8 cellular contexts compared by ENCODE assay signal in genomic region chr17:82229686-82230626, GRCh38. TPM values are rescaled to one million over a fixed set of nuclear protein-coding genes. Genes with fewer than 3 reads are reported as not detected.
A peak's percentile ranks its signal among the peaks of the same experiment; 100 is the strongest.
DNase-seq lines count a peak whose midpoint lies in the region; ATAC-seq and TF ChIP-seq lines count a peak whose summit lies in the region.

No MANE protein-coding gene starts in this region.

- H3K4me3 Mint-ChIP-seq in dendritic cell treated with granulocyte-macrophage colony-stimulating factor and Interleukin-4, amounts not matched to agents 40 ng/mL and 50 ng/mL, for 4 days: peak overlapping the region; percentile 99
- H3K4me3 Mint-ChIP-seq in naive thymus-derived CD4-positive, alpha-beta T cell: peak overlapping the region; percentile 74 to 96 (median 80)

- DNase-seq in AG04450 (ENCODE audit: low read depth, low spot score) (no peak), mesenteric fat pad (ENCODE audit: low spot score) (no peak), AG08395 (ENCODE audit: low spot score) (no peak)
- DNase-seq in naive thymus-derived CD4-positive, alpha-beta T cell: no peak

- peaks cover 41% of the 10 kb centered on the region for H3K36me3 Mint-ChIP-seq in dendritic cell treated with granulocyte-macrophage colony-stimulating factor and Interleukin-4, amounts not matched to agents 40 ng/mL and 50 ng/mL, for 4 days (ENCODE audit: low read depth)
- peaks cover 0 to 4% (median 0%) of the 10 kb centered on the region in 5 donors for H3K36me3 Mint-ChIP-seq in naive thymus-derived CD4-positive, alpha-beta T cell

- H3K4me3 ChIP-seq in AG04450 (ENCODE audit: low read depth, low read length): peak overlapping the region; percentile 76
- peak overlapping the region; percentile 35 for H3K4me3 ChIP-seq in naive thymus-derived CD4-positive, alpha-beta T cell (ENCODE audit: low read length)

- intact Hi-C loops in dendritic cell treated with granulocyte-macrophage colony-stimulating factor and Interleukin-4, amounts not matched to agents 40 ng/mL and 50 ng/mL, for 4 days (cut with micrococcal nuclease): loop anchor here (2.0 to 10.0 kb wide), 3 partner anchors 15 to 65 kb away; no protein-coding TSS in a partner anchor
- intact Hi-C loops in naive thymus-derived CD4-positive, alpha-beta T cell (cut with micrococcal nuclease): loop anchor here (1.0 to 10.0 kb wide), 5 partner anchors 18 to 199 kb away; partner anchors contain the start of genes RAC3 (in 2 of the 2), CCDC57 (in 1 of the 2), CSNK1D (in 1 of the 2) and DCXR (in 1 of the 2)

- TF ChIP-seq RAD21 in Ishikawa (IDR thresholded peaks at IDR 0.05; ENCODE audit: low read depth): no peak

- CTCF ChIA-PET in AG04450 (lab: Charles Lee): interaction anchor here (0.6 to 1.2 kb wide), 2 partner anchors 12 to 24 kb away, joined by 3 to 6 read pairs; no protein-coding TSS in a partner anchor
- CTCF ChIA-PET in naive thymus-derived CD4-positive, alpha-beta T cell (lab: Charles Lee): interaction anchor here (0.7 to 0.8 kb wide), 2 partner anchors 24 to 87 kb away, joined by 3 read pairs; partner anchors contain the start of gene CD7

- H3K4me1 Mint-ChIP-seq in dendritic cell treated with granulocyte-macrophage colony-stimulating factor and Interleukin-4, amounts not matched to agents 40 ng/mL and 50 ng/mL, for 4 days (ENCODE audit: low read depth): peaks cover 57% of the 10 kb centered on the region
- H3K4me1 Mint-ChIP-seq in naive thymus-derived CD4-positive, alpha-beta T cell: peaks cover 6 to 17% (median 9%) of the 10 kb centered on the region in 7 donors

- ATAC-seq in naive thymus-derived CD4-positive, alpha-beta T cell: no peak
- ATAC-seq in GM19035 (IDR thresholded peaks at IDR 0.05; ENCODE audit: unreplicated experiment): no peak
- no peak for ATAC-seq in HG03565 (IDR thresholded peaks at IDR 0.05; ENCODE audit: unreplicated experiment)

- peak overlapping the region; percentile 92 for H3K27ac Mint-ChIP-seq in dendritic cell treated with granulocyte-macrophage colony-stimulating factor and Interleukin-4, amounts not matched to agents 40 ng/mL and 50 ng/mL, for 4 days
- peak overlapping the region in 7 of 9 donors; percentile 46 to 86 (median 77) for H3K27ac Mint-ChIP-seq in naive thymus-derived CD4-positive, alpha-beta T cell

- no peaks in the 10 kb centered on the region for H3K36me3 ChIP-seq in naive thymus-derived CD4-positive, alpha-beta T cell (ENCODE audit: control insufficient read depth in 2 of 3, insufficient read depth in 3 of 3, low read length in 3 of 3)

- H3K9me3 ChIP-seq in AG04450 (ENCODE audit: control insufficient read depth, insufficient read depth, low read length): no peaks in the 10 kb centered on the region; the same call in 1 of the 2 replicates
- no peaks in the 10 kb centered on the region for H3K9me3 ChIP-seq in naive thymus-derived CD4-positive, alpha-beta T cell (ENCODE audit: control insufficient read depth in 2 of 3, low read length in 3 of 3)

- no peak for TF ChIP-seq EP300 in Ishikawa (IDR thresholded peaks at IDR 0.05; ENCODE audit: borderline replicate concordance)

- H3K27ac ChIP-seq in AG04450 (ENCODE audit: low read depth, low read length): peak overlapping the region; percentile 39
- H3K27ac ChIP-seq in naive thymus-derived CD4-positive, alpha-beta T cell (ENCODE audit: low read depth, low read length): peak overlapping the region; percentile 45

- no peaks in the 10 kb centered on the region for H3K27me3 ChIP-seq in AG04450 (ENCODE audit: control insufficient read depth, insufficient read depth, low read length)
- no peaks in the 10 kb centered on the region for H3K27me3 ChIP-seq in naive thymus-derived CD4-positive, alpha-beta T cell (ENCODE audit: control insufficient read depth in 2 of 2, insufficient read depth in 2 of 2, low read length in 2 of 2)

- peaks cover 26 to 32% of the 10 kb centered on the region in 2 donors for H3K4me1 ChIP-seq in naive thymus-derived CD4-positive, alpha-beta T cell (ENCODE audit: control insufficient read depth in 2 of 2, insufficient read depth in 2 of 2, low read length in 2 of 2)

- TF ChIP-seq CTCF in AG04450 (IDR thresholded peaks at IDR 0.05; ENCODE audit: low read depth, low read length): no peak

- no peaks in the 10 kb centered on the region for H3K27me3 Mint-ChIP-seq in dendritic cell treated with granulocyte-macrophage colony-stimulating factor and Interleukin-4, amounts not matched to agents 40 ng/mL and 50 ng/mL, for 4 days
- no peaks in the 10 kb centered on the region for H3K27me3 Mint-ChIP-seq in naive thymus-derived CD4-positive, alpha-beta T cell

- no peaks in the 10 kb centered on the region for H3K9me3 Mint-ChIP-seq in dendritic cell treated with granulocyte-macrophage colony-stimulating factor and Interleukin-4, amounts not matched to agents 40 ng/mL and 50 ng/mL, for 4 days
- no peaks in the 10 kb centered on the region for H3K9me3 Mint-ChIP-seq in naive thymus-derived CD4-positive, alpha-beta T cell

- POLR2A ChIA-PET in AG04450 (lab: Yijun Ruan, JAX): interaction anchor here (0.6 to 1.7 kb wide), 6 partner anchors 17 to 310 kb away, joined by 3 to 16 read pairs (median 5); partner anchors contain the start of genes CCDC57, DCXR and SECTM1
- POLR2A ChIA-PET in naive thymus-derived CD4-positive, alpha-beta T cell (lab: Charles Lee): interaction anchor here (0.8 to 1.7 kb wide), 5 partner anchors 16 to 187 kb away, joined by 3 to 8 read pairs (median 4); no protein-coding TSS in a partner anchor

TF ChIP-seq in Ishikawa, 13 proteins besides CTCF, POLR2A, EP300 and RAD21:
- TF ChIP-seq TAF1 (IDR thresholded peaks at IDR 0.05; ENCODE audit: low read depth): 0 out of 2 replicates have a peak, but pooled peaks have one; percentile 12
- TF ChIP-seq EGR1 (IDR thresholded peaks at IDR 0.05): no peak
TF ChIP-seq in Ishikawa: peak in this region for 1.

RNA-seq across cellular contexts. Expression of gene SLC16A3, which starts 1.1 kb away (rescaled TPM):
- polyA plus RNA-seq in AG04450 (2011; rRNA removed): 61.7 and 80.3 TPM in 2 replicates
- polyA minus RNA-seq in AG04450 (2011; rRNA and poly(A)+ RNA removed): 49.6 and 71.2 TPM in 2 replicates
- total RNA-seq in naive thymus-derived CD4-positive, alpha-beta T cell: 100 to 1,000 TPM in 2 of 5 experiments, 10 to 100 TPM in 3; 14.6 to 264 (median 67.0) TPM
- 1 to 10 TPM; 1.4 to 1.9 TPM for polyA plus RNA-seq in naive thymus-derived CD4-positive, alpha-beta T cell
- 65.0 TPM for total RNA-seq in mesenteric fat pad

RNA-seq across cellular contexts. Expression of gene CCDC57, which starts 17.3 kb away (rescaled TPM):
- polyA plus RNA-seq in AG04450 (2011; rRNA removed): 11.1 and 13.2 TPM in 2 replicates
- polyA minus RNA-seq in AG04450 (2011; rRNA and poly(A)+ RNA removed): 15.9 and 16.9 TPM in 2 replicates
- 100 to 1,000 TPM in 2 of 5 experiments, 10 to 100 TPM in 3; 75.7 to 127 (median 95.0) TPM for total RNA-seq in naive thymus-derived CD4-positive, alpha-beta T cell
- 10 to 100 TPM; 32.1 to 36.8 TPM for polyA plus RNA-seq in naive thymus-derived CD4-positive, alpha-beta T cell
- total RNA-seq in mesenteric fat pad: 24.7 TPM

RNA-seq across cellular contexts. Expression of gene CSNK1D, which starts 43.5 kb away (rescaled TPM):
- polyA plus RNA-seq in AG04450 (2011; rRNA removed): 74.4 and 89.9 TPM in 2 replicates
- polyA minus RNA-seq in AG04450 (2011; rRNA and poly(A)+ RNA removed): 101 and 105 TPM in 2 replicates
- 100 to 1,000 TPM; 144 to 249 (median 176) TPM for total RNA-seq in naive thymus-derived CD4-positive, alpha-beta T cell
- polyA plus RNA-seq in naive thymus-derived CD4-positive, alpha-beta T cell: 10 to 100 TPM; 46.1 to 81.3 TPM
- total RNA-seq in mesenteric fat pad: 171 TPM
